17 cellular contexts compared by ENCODE assay signal in genomic region chr1:169874229-169874628, GRCh38. TPM values are rescaled to one million over a fixed set of nuclear protein-coding genes. Genes with fewer than 3 reads are reported as not detected.
A peak's percentile ranks its signal among the peaks of the same experiment; 100 is the strongest.
DNase-seq lines count a peak whose midpoint lies in the region; ATAC-seq and TF ChIP-seq lines count a peak whose summit lies in the region.
"Had no signal": no experiment of that assay in that cellular context is flagged by ENCODE, and none has a peak within 500 bp of the region (broad histone marks: within the 10 kb centered on the region; RNA-seq: fewer than 3 reads in every experiment).

No MANE protein-coding gene starts in this region.

- peaks cover 8% of the 10 kb centered on the region for H3K9me3 ChIP-seq in AG04450 (ENCODE audit: control insufficient read depth, insufficient read depth, low read length)
- H3K9me3 ChIP-seq: left lung had no signal

- H3K27me3 ChIP-seq in AG04450 (ENCODE audit: control insufficient read depth, insufficient read depth, low read length), result no peaks in the 10 kb centered on the region
- H3K27me3 ChIP-seq: left lung had no signal

- CTCF ChIA-PET in AG04450 (lab: Charles Lee), result no interaction called here
- CTCF ChIA-PET in activated CD4-positive, alpha-beta T cell treated with anti-CD3 and anti-CD28 coated beads for 36 hours (lab: Charles Lee), result no interaction called here

- H3K27ac Mint-ChIP-seq in activated CD4-positive, alpha-beta T cell treated with anti-CD3 and anti-CD28 coated beads for 36 hours, result no peak overlapping the region

- peaks cover 16% of the 10 kb centered on the region for H3K4me1 Mint-ChIP-seq in activated CD4-positive, alpha-beta T cell treated with anti-CD3 and anti-CD28 coated beads for 36 hours

- H3K36me3 Mint-ChIP-seq in activated CD4-positive, alpha-beta T cell treated with anti-CD3 and anti-CD28 coated beads for 36 hours (ENCODE audit: low read depth), result peaks cover 68% of the 10 kb centered on the region

- H3K27me3 Mint-ChIP-seq in activated CD4-positive, alpha-beta T cell treated with anti-CD3 and anti-CD28 coated beads for 36 hours, result no peaks in the 10 kb centered on the region

- peak overlapping the region; percentile 55 for H3K27ac ChIP-seq in AG04450 (ENCODE audit: low read depth, low read length)
- H3K27ac ChIP-seq: left lung, VCaP had no signal

- no peak overlapping the region for H3K4me3 Mint-ChIP-seq in activated CD4-positive, alpha-beta T cell treated with anti-CD3 and anti-CD28 coated beads for 36 hours

- ATAC-seq in activated CD4-positive, alpha-beta T cell treated with anti-CD3 and anti-CD28 coated beads for 36 hours, result no peak
- ATAC-seq: left lung had no signal

- POLR2A ChIA-PET in AG04450 (lab: Yijun Ruan, JAX), result no interaction called here
- POLR2A ChIA-PET in activated CD4-positive, alpha-beta T cell treated with anti-CD3 and anti-CD28 coated beads for 36 hours (lab: Charles Lee), result no interaction called here

- H3K9me3 Mint-ChIP-seq in activated CD4-positive, alpha-beta T cell treated with anti-CD3 and anti-CD28 coated beads for 36 hours (ENCODE audit: low read depth), result no peaks in the 10 kb centered on the region

- H3K4me3 ChIP-seq in AG04450 (ENCODE audit: low read depth, low read length) (no peak overlapping the region), HFF-Myc (replicated peaks; ENCODE audit: low read depth, low read length) (no peak overlapping the region)
- H3K4me3 ChIP-seq: left lung had no signal

- peak; percentile 45 for DNase-seq in AG04450 (ENCODE audit: low read depth, low spot score)
- peak; percentile 80 for DNase-seq in HFF-Myc (ENCODE audit: extremely low read depth, low read depth)
- DNase-seq in astrocyte of the hippocampus (ENCODE audit: low read depth, low spot score), result peak; percentile 74
- DNase-seq in kidney tubule cell (ENCODE audit: low spot score), result peak; percentile 56
- no peak for DNase-seq in activated CD4-positive, alpha-beta T cell treated with anti-CD3 and anti-CD28 coated beads for 36 hours
- DNase-seq in stimulated activated CD4-positive, alpha-beta T cell treated with anti-CD3 and anti-CD28 coated beads, Interleukin-1b, Interleukin-23, amount 100 ng/mL, for 48 hours, result no peak
- DNase-seq in NCI-H510A treated with DMSO at 0.1 percent for 48 hours (lab: John Stamatoyannopoulos, UW), result no peak
- DNase-seq in activated CD8-positive, alpha-beta memory T cell treated with anti-CD3 and anti-CD28 coated beads, Interleukin-2, amount 50 U/mL, for 4 hours, result no peak
- DNase-seq: activated CD8-positive, alpha-beta memory T cell treated with anti-CD3 and anti-CD28 coated beads, Interleukin-2, amount 50 U/mL, for 48 hours; AML-193; head of caudate nucleus; KBM-7; left lung; NCI-H2081; SIG-M5; stimulated activated CD4-positive, alpha-beta T cell treated with anti-CD3 and anti-CD28 coated beads, Interleukin-15, amount 100 ng/mL, for 24 hours had no signal

- intact Hi-C loops in activated CD4-positive, alpha-beta T cell treated with anti-CD3 and anti-CD28 coated beads for 36 hours (cut with DNase I, micrococcal nuclease), result loop anchor here in 1 of 2 experiments (10.0 kb wide), 1 partner anchor 59 kb away; no protein-coding TSS in a partner anchor

- TF ChIP-seq CTCF in AG04450 (IDR thresholded peaks at IDR 0.05; ENCODE audit: low read depth, low read length), result no peak
- TF ChIP-seq CTCF in HFF-Myc (IDR thresholded peaks at IDR 0.05; ENCODE audit: low read depth, low read length, missing control alignments), result no peak

RNA-seq across cellular contexts. Expression of gene SCYL3, which starts 19.5 kb away (rescaled TPM):
- 8.3 and 9.8 TPM in 2 replicates for polyA plus RNA-seq in AG04450 (2011; rRNA removed)
- 11.6 and 13.0 TPM in 2 replicates for polyA minus RNA-seq in AG04450 (2011; rRNA and poly(A)+ RNA removed)
- total RNA-seq in activated CD4-positive, alpha-beta T cell treated with anti-CD3 and anti-CD28 coated beads for 36 hours, result 10 to 100 TPM; 11.0 to 12.0 TPM

Comparison
In these comparisons a context has a peak if more than half of its experiments do, and no peak if none do; other contexts are left out.
1. DNase-seq: peak in AG04450 (single experiment), HFF-Myc (single experiment), astrocyte of the hippocampus (single experiment) and kidney tubule cell (single experiment); none in activated CD4-positive, alpha-beta T cell treated with anti-CD3 and anti-CD28 coated beads for 36 hours (single experiment), stimulated activated CD4-positive, alpha-beta T cell treated with anti-CD3 and anti-CD28 coated beads, Interleukin-1b, Interleukin-23, amount 100 ng/mL, for 48 hours (single experiment), NCI-H510A treated with DMSO at 0.1 percent for 48 hours (single experiment) and activated CD8-positive, alpha-beta memory T cell treated with anti-CD3 and anti-CD28 coated beads, Interleukin-2, amount 50 U/mL, for 4 hours (single experiment).